1 cellular context compared by ENCODE assay signal in the genomic region with DNA sequence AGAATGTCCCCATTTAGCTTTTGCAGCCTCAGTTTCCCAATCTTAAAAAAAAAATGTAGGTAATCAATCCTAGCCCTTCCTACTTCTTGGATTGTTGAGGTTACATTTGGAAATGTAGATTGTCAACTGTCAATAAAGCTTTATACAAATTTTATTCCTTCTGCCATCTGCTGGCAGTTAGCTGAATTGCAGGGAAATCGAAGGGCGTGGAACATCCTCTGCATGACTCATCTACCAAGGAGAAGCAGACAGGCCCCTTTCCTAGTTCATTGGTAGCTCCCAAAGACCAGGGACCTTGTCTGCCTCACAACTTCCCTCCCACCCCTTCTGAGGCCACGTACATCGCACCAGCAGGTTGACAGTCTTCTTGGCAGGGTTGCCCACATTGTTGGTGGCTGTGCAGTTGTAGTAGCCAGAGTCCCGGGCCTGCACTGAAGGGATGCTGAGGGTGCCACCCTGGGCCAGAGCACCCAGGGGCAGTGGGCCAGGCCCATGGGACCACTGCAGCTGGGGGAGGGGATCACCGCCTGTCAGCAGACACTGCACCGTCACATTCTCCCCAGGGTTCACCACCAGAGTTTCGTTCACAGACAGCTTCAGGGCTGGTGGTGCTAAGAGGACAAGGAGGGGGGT.
A peak's percentile ranks its signal among the peaks of the same experiment; 100 is the strongest.
TF ChIP-seq lines count a peak whose summit lies in the region.

No MANE protein-coding gene starts in this region.

TF ChIP-seq in HepG2, 621 proteins besides CTCF, POLR2A, EP300 and RAD21:
- peak; percentile 20; the same call in 1 of the 2 replicates for TF ChIP-seq SMC3 (IDR thresholded peaks at IDR 0.05; ENCODE audit: low read length)
- TF ChIP-seq, protein P1, sequence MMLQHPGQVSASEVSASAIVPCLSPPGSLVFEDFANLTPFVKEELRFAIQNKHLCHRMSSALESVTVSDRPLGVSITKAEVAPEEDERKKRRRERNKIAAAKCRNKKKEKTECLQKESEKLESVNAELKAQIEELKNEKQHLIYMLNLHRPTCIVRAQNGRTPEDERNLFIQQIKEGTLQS (CRISPR knock-in tag; IDR thresholded peaks at IDR 0.05) = peak; percentile 50; the same call in 1 of the 2 replicates
- peak; percentile 57; the same call in 1 of the 2 replicates for TF ChIP-seq JUND (CRISPR knock-in tag; IDR thresholded peaks at IDR 0.05)
- TF ChIP-seq PRPF4 (IDR thresholded peaks at IDR 0.05; ENCODE audit: low read depth, low read length, poor library complexity, severe bottlenecking) = peak; percentile 59
- TF ChIP-seq FOSL2 (CRISPR knock-in tag; IDR thresholded peaks at IDR 0.05) = peak; percentile 89
- TF ChIP-seq, protein P2, sequence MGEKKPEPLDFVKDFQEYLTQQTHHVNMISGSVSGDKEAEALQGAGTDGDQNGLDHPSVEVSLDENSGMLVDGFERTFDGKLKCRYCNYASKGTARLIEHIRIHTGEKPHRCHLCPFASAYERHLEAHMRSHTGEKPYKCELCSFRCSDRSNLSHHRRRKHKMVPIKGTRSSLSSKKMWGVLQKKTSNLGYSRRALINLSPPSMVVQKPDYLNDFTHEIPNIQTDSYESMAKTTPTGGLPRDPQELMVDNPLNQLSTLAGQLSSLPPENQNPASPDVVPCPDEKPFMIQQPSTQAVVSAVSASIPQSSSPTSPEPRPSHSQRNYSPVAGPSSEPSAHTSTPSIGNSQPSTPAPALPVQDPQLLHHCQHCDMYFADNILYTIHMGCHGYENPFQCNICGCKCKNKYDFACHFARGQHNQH (CRISPR knock-in tag; IDR thresholded peaks at IDR 0.05) = no peak
- TF ChIP-seq, protein P3, sequence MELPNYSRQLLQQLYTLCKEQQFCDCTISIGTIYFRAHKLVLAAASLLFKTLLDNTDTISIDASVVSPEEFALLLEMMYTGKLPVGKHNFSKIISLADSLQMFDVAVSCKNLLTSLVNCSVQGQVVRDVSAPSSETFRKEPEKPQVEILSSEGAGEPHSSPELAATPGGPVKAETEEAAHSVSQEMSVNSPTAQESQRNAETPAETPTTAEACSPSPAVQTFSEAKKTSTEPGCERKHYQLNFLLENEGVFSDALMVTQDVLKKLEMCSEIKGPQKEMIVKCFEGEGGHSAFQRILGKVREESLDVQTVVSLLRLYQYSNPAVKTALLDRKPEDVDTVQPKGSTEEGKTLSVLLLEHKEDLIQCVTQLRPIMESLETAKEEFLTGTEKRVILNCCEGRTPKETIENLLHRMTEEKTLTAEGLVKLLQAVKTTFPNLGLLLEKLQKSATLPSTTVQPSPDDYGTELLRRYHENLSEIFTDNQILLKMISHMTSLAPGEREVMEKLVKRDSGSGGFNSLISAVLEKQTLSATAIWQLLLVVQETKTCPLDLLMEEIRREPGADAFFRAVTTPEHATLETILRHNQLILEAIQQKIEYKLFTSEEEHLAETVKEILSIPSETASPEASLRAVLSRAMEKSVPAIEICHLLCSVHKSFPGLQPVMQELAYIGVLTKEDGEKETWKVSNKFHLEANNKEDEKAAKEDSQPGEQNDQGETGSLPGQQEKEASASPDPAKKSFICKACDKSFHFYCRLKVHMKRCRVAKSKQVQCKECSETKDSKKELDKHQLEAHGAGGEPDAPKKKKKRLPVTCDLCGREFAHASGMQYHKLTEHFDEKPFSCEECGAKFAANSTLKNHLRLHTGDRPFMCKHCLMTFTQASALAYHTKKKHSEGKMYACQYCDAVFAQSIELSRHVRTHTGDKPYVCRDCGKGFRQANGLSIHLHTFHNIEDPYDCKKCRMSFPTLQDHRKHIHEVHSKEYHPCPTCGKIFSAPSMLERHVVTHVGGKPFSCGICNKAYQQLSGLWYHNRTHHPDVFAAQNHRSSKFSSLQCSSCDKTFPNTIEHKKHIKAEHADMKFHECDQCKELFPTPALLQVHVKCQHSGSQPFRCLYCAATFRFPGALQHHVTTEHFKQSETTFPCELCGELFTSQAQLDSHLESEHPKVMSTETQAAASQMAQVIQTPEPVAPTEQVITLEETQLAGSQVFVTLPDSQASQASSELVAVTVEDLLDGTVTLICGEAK (IDR thresholded peaks at IDR 0.05) = peak; percentile 99
- TF ChIP-seq, protein P3 (CRISPR knock-in tag; IDR thresholded peaks at IDR 0.05) = peak; percentile 100
- peak; percentile 75; the same call in 1 of the 2 replicates for TF ChIP-seq ZNF232 (CRISPR knock-in tag; IDR thresholded peaks at IDR 0.05; ENCODE audit: borderline replicate concordance)
- TF ChIP-seq, protein P4, sequence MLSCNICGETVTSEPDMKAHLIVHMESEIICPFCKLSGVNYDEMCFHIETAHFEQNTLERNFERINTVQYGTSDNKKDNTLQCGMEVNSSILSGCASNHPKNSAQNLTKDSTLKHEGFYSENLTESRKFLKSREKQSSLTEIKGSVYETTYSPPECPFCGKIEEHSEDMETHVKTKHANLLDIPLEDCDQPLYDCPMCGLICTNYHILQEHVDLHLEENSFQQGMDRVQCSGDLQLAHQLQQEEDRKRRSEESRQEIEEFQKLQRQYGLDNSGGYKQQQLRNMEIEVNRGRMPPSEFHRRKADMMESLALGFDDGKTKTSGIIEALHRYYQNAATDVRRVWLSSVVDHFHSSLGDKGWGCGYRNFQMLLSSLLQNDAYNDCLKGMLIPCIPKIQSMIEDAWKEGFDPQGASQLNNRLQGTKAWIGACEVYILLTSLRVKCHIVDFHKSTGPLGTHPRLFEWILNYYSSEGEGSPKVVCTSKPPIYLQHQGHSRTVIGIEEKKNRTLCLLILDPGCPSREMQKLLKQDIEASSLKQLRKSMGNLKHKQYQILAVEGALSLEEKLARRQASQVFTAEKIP (CRISPR knock-in tag; IDR thresholded peaks at IDR 0.05; ENCODE audit: borderline replicate concordance) = no peak
- TF ChIP-seq XBP1 (CRISPR knock-in tag; IDR thresholded peaks at IDR 0.05) = no peak
- TF ChIP-seq CREB1 (IDR thresholded peaks at IDR 0.05) = no peak
- 0 out of 2 replicates have a peak, but pooled peaks have one; percentile 14 for TF ChIP-seq CREB1 (CRISPR knock-in tag; IDR thresholded peaks at IDR 0.05)
- TF ChIP-seq ZNF768 (CRISPR knock-in tag; IDR thresholded peaks at IDR 0.05) = peak; percentile 18; the same call in 1 of the 2 replicates
- no peak for TF ChIP-seq SYNCRIP (IDR thresholded peaks at IDR 0.05; ENCODE audit: insufficient read depth, low read depth, low read length)
- no peak for TF ChIP-seq SP1 (IDR thresholded peaks at IDR 0.05)
- TF ChIP-seq SP1 (CRISPR knock-in tag; IDR thresholded peaks at IDR 0.05) = 0 out of 2 replicates have a peak, but pooled peaks have one; percentile 15
- peak; percentile 33; the same call in 1 of the 2 replicates for TF ChIP-seq ZMYM4 (CRISPR knock-in tag; IDR thresholded peaks at IDR 0.05)
- TF ChIP-seq, protein P5, sequence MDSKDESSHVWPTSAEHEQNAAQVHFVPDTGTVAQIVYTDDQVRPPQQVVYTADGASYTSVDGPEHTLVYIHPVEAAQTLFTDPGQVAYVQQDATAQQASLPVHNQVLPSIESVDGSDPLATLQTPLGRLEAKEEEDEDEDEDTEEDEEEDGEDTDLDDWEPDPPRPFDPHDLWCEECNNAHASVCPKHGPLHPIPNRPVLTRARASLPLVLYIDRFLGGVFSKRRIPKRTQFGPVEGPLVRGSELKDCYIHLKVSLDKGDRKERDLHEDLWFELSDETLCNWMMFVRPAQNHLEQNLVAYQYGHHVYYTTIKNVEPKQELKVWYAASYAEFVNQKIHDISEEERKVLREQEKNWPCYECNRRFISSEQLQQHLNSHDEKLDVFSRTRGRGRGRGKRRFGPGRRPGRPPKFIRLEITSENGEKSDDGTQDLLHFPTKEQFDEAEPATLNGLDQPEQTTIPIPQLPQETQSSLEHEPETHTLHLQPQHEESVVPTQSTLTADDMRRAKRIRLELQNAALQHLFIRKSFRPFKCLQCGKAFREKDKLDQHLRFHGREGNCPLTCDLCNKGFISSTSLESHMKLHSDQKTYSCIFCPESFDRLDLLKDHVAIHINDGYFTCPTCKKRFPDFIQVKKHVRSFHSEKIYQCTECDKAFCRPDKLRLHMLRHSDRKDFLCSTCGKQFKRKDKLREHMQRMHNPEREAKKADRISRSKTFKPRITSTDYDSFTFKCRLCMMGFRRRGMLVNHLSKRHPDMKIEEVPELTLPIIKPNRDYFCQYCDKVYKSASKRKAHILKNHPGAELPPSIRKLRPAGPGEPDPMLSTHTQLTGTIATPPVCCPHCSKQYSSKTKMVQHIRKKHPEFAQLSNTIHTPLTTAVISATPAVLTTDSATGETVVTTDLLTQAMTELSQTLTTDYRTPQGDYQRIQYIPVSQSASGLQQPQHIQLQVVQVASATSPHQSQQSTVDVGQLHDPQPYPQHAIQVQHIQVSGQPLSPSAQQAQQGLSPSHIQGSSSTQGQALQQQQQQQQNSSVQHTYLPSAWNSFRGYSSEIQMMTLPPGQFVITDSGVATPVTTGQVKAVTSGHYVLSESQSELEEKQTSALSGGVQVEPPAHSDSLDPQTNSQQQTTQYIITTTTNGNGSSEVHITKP (CRISPR knock-in tag; IDR thresholded peaks at IDR 0.05; ENCODE audit: low read depth) = peak; percentile 78
- peak; percentile 52; the same call in 1 of the 2 replicates for TF ChIP-seq CHD4 (IDR thresholded peaks at IDR 0.05; ENCODE audit: borderline replicate concordance, low read length)
- no peak for TF ChIP-seq SMARCE1 (IDR thresholded peaks at IDR 0.05; ENCODE audit: borderline replicate concordance)
- TF ChIP-seq, protein P6, sequence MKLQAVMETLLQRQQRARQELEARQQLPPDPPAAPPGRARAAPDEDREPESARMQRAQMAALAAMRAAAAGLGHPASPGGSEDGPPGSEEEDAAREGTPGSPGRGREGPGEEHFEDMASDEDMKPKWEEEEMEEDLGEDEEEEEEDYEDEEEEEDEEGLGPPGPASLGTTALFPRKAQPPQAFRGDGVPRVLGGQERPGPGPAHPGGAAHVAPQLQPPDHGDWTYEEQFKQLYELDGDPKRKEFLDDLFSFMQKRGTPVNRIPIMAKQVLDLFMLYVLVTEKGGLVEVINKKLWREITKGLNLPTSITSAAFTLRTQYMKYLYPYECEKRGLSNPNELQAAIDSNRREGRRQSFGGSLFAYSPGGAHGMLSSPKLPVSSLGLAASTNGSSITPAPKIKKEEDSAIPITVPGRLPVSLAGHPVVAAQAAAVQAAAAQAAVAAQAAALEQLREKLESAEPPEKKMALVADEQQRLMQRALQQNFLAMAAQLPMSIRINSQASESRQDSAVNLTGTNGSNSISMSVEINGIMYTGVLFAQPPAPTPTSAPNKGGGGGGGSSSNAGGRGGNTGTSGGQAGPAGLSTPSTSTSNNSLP (IDR thresholded peaks at IDR 0.05; ENCODE audit: low read depth, low read length) = peak; percentile 94
